ENCODE assay signal across 8 cellular contexts in genomic region chr1:52726265-52727113, GRCh38. TPM values are rescaled to one million over a fixed set of nuclear protein-coding genes. Genes with fewer than 3 reads are reported as not detected.
DNase-seq lines count a peak whose midpoint lies in the region; ATAC-seq, FAIRE-seq and TF ChIP-seq lines count a peak whose summit lies in the region.

ZYG11B (plus strand) TSS chr1:52726453; CDS start chr1:52726654, 201 bp downstream.

- no peaks in the 10 kb centered on the region for H3K27me3 ChIP-seq in OCI-LY3 (ENCODE audit: low read depth, low read length)
- peaks cover 0 to 5% of the 10 kb centered on the region in 2 experiments for H3K27me3 ChIP-seq in endothelial cell of umbilical vein (ENCODE audit: control insufficient read depth in 2 of 2, insufficient read depth in 2 of 2, low read length in 2 of 2)

- no peaks in the 10 kb centered on the region for H3K9me3 ChIP-seq in OCI-LY3 (ENCODE audit: insufficient read depth, low read length)
- no peaks in the 10 kb centered on the region for H3K9me3 ChIP-seq in endothelial cell of umbilical vein (replicated peaks; ENCODE audit: control insufficient read depth, insufficient read depth, low read length)

- TF ChIP-seq POLR2A in endothelial cell of umbilical vein (IDR thresholded peaks at IDR 0.05; ENCODE audit: low read depth, low read length), result peak; percentile 89

- H3K4me1 ChIP-seq in OCI-LY3 (ENCODE audit: low read length) (peaks cover 7% of the 10 kb centered on the region; the same call in 1 of the 2 replicates), endothelial cell of umbilical vein (ENCODE audit: control insufficient read depth, extremely low read depth, insufficient read depth, low read length) (peaks cover 3% of the 10 kb centered on the region)

- peak within 1 kb of the TSS; percentile 98 for H3K4me2 ChIP-seq in OCI-LY3 (ENCODE audit: low read length)
- peak within 1 kb of the TSS; percentile 97 for H3K4me2 ChIP-seq in endothelial cell of umbilical vein (ENCODE audit: insufficient read depth, low read length)

- H3K9me1 ChIP-seq in endothelial cell of umbilical vein (replicated peaks; ENCODE audit: control insufficient read depth, extremely low read depth, insufficient read depth, low read length), result no peaks in the 10 kb centered on the region

- BruUV-seq in endothelial cell of umbilical vein (replicated peaks; lab: Mats Ljungman, UMichigan), result no TSS peak

- TF ChIP-seq CTCF in OCI-LY3 (IDR thresholded peaks at IDR 0.05; ENCODE audit: low read depth, low read length) (no peak), endothelial cell of umbilical vein (IDR thresholded peaks at IDR 0.05; ENCODE audit: extremely low read depth in 1 of 2, insufficient read depth in 1 of 2, low read depth in 1 of 2, low read length in 2 of 2) (no peak)

- FAIRE-seq in endothelial cell of umbilical vein (lab: Jason Lieb, UNC), result peak; percentile 65

- H2AFZ ChIP-seq in OCI-LY3 (ENCODE audit: low read depth, low read length) (peak within 1 kb of the TSS; percentile 98), endothelial cell of umbilical vein (ENCODE audit: low read depth, low read length) (peak within 1 kb of the TSS; percentile 98)

- POLR2A ChIA-PET in endothelial cell of umbilical vein (lab: Charles Lee), result interaction anchor here (0.6 kb wide), 2 partner anchors 345 to 1543 kb away, joined by 3 read pairs; no protein-coding TSS in a partner anchor

- H4K20me1 ChIP-seq in OCI-LY3 (ENCODE audit: insufficient read depth, low read length), result no peaks in the 10 kb centered on the region
- H4K20me1 ChIP-seq in endothelial cell of umbilical vein (replicated peaks; ENCODE audit: control insufficient read depth, extremely low read depth, insufficient read depth, low read length), result no peaks in the 10 kb centered on the region

- intact Hi-C loops in endothelial cell of umbilical vein (cut with micrococcal nuclease), result loop anchor here (2.0 kb wide), 1 partner anchor 28 kb away; the partner anchor contains the start of gene COA7

- dilution Hi-C loops in endothelial cell of umbilical vein (cut with MboI; ENCODE audit: extremely low pct_ligation_motif_present, low sequenced_read_pairs), result no loop called here

- peak; percentile 82 for ATAC-seq in GM21526 (IDR thresholded peaks at IDR 0.05; ENCODE audit: low FRiP score, unreplicated experiment)

- peak within 1 kb of the TSS; percentile 98 for H3K4me3 ChIP-seq in OCI-LY3 (ENCODE audit: low read length)
- H3K4me3 ChIP-seq in endothelial cell of umbilical vein (replicated peaks in 1 of 3; ENCODE audit: insufficient read depth in 1 of 3, low read depth in 1 of 3, low read length in 3 of 3), result peak within 1 kb of the TSS; percentile 77 to 99 (median 87)

- H3K36me3 ChIP-seq in OCI-LY3 (replicated peaks; ENCODE audit: low read depth, low read length), result no peaks in the 10 kb centered on the region
- no peaks in the 10 kb centered on the region for H3K36me3 ChIP-seq in endothelial cell of umbilical vein (ENCODE audit: control insufficient read depth in 2 of 2, extremely low read depth in 1 of 2, insufficient read depth in 2 of 2, low read length in 2 of 2)

- no peak within 1 kb of the TSS for H3K27ac ChIP-seq in OCI-LY3 (ENCODE audit: low read length)
- H3K27ac ChIP-seq in endothelial cell of umbilical vein (ENCODE audit: insufficient read depth, low read depth, low read length), result peak within 1 kb of the TSS; percentile 2

- CTCF ChIA-PET in endothelial cell of umbilical vein (lab: Charles Lee), result interaction anchor here (0.8 to 2.1 kb wide), 7 partner anchors 12 to 456 kb away, joined by 3 to 6 read pairs (median 3); no protein-coding TSS in a partner anchor

- H3K9ac ChIP-seq in OCI-LY3 (ENCODE audit: low read length) (peak within 1 kb of the TSS; percentile 80), endothelial cell of umbilical vein (replicated peaks; ENCODE audit: extremely low read depth, insufficient read depth, low read length) (peak within 1 kb of the TSS; percentile 86)

- DNase-seq in D341Med (ENCODE audit: low spot score), result peak; percentile 98
- DNase-seq in HuH-7.5 (ENCODE audit: low spot score), result peak; percentile 89
- DNase-seq in activated CD8-positive, alpha-beta memory T cell treated with anti-CD3 and anti-CD28 coated beads, Interleukin-2, amount 50 U/mL, for 48 hours, result peak; percentile 95
- DNase-seq in endothelial cell of umbilical vein (ENCODE audit: low read depth, low spot score), result peak; percentile 85
- DNase-seq in middle frontal gyrus (ENCODE audit: extremely low spot score, low spot score), result peak; percentile 76
- peak; percentile 86 for DNase-seq in stimulated activated CD8-positive, alpha-beta memory T cell treated with anti-CD3 and anti-CD28 coated beads, Interleukin-2, amount 100 ng/mL, for 48 hours (ENCODE audit: low read depth in 2 of 2)

- peaks cover 20% of the 10 kb centered on the region for H3K79me2 ChIP-seq in OCI-LY3 (ENCODE audit: low read length)
- peaks cover 35% of the 10 kb centered on the region for H3K79me2 ChIP-seq in endothelial cell of umbilical vein (ENCODE audit: control insufficient read depth, insufficient read depth, low read length)

TF ChIP-seq in endothelial cell of umbilical vein, 7 proteins besides CTCF, POLR2A, EP300 and RAD21:
- no peak for TF ChIP-seq JUN (IDR thresholded peaks at IDR 0.05; ENCODE audit: borderline replicate concordance, insufficient read depth, insufficient read length, low read depth)
- no peak for TF ChIP-seq MAX (IDR thresholded peaks at IDR 0.05; ENCODE audit: insufficient read depth, insufficient read length)
- TF ChIP-seq GATA2 (IDR thresholded peaks at IDR 0.05; ENCODE audit: insufficient read depth, insufficient read length, low read depth, low read length), result no peak
- peak; percentile 80 for TF ChIP-seq POLR2AphosphoS5 (IDR thresholded peaks at IDR 0.05; ENCODE audit: insufficient read depth, low read depth, low read length)
- TF ChIP-seq MYC (IDR thresholded peaks at IDR 0.05; ENCODE audit: low read depth, low read length), result no peak
- no peak for TF ChIP-seq EZH2 (IDR thresholded peaks at IDR 0.05; ENCODE audit: borderline replicate concordance, low read depth, low read length, severe bottlenecking)
- TF ChIP-seq FOS (IDR thresholded peaks at IDR 0.05; ENCODE audit: borderline replicate concordance, insufficient read depth, low read length), result peak; percentile 49

RNA-seq across cellular contexts. Expression of gene ZYG11B, which starts in this region (rescaled TPM):
- 27.0 and 27.2 TPM in 2 replicates for total RNA-seq in endothelial cell of umbilical vein
- 7.3 and 8.2 TPM in 2 replicates for polyA plus RNA-seq in endothelial cell of umbilical vein
- 7.5 and 8.1 TPM in 2 replicates for polyA plus RNA-seq in endothelial cell of umbilical vein (2011; cell fraction: cytosol; rRNA removed)
- 8.5 and 10.3 TPM in 2 replicates for polyA plus RNA-seq in endothelial cell of umbilical vein (2011; cell fraction: nucleus; rRNA removed)
- 9.2 and 12.6 TPM in 2 replicates for polyA plus RNA-seq in endothelial cell of umbilical vein (2012)
- 47.1 and 49.6 TPM in 2 replicates for polyA minus RNA-seq in endothelial cell of umbilical vein
- polyA minus RNA-seq in endothelial cell of umbilical vein (2011; cell fraction: cytosol; rRNA and poly(A)+ RNA removed), result 11.8 TPM
- polyA minus RNA-seq in endothelial cell of umbilical vein (2011; cell fraction: nucleus; rRNA and poly(A)+ RNA removed), result 27.5 and 43.5 TPM in 2 replicates
